ENCODE assay signal across 17 cellular contexts in genomic region chr14:101006008-101006407, GRCh38.
DNase-seq lines count a peak whose midpoint lies in the region; ATAC-seq, FAIRE-seq and TF ChIP-seq lines count a peak whose summit lies in the region.
"Had no signal": no experiment of that assay in that cellular context is flagged by ENCODE, and none has a peak within 500 bp of the region (broad histone marks: within the 10 kb centered on the region; RNA-seq: fewer than 3 reads in every experiment).

No MANE protein-coding gene starts in this region.

- no peaks in the 10 kb centered on the region for H3K4me1 Mint-ChIP-seq in endodermal cell

- FAIRE-seq in HepG2 (lab: Jason Lieb, UNC) (no peak), kidney (lab: Jason Lieb, UNC) (no peak)
- FAIRE-seq: HTR-8/SVneo, keratinocyte had no signal

- peaks cover 14% of the 10 kb centered on the region for H3K27me3 Mint-ChIP-seq in endodermal cell (ENCODE audit: insufficient read depth)

- in situ Hi-C loops in HepG2 (cut with HindIII; ENCODE audit: extremely low pct_ligation_motif_present, low pct_unique_long_range_greater_than_20kb) = no loop called here

- TF ChIP-seq RAD21 in HepG2 (CRISPR knock-in tag; IDR thresholded peaks at IDR 0.05) = no peak

- H3K27ac ChIP-seq in HepG2 (ENCODE audit: extremely low read length, insufficient read depth, low read length) (no peak overlapping the region), right lobe of liver (no peak overlapping the region), kidney (ENCODE audit: low read depth in 2 of 2, low read length in 2 of 2) (no peak overlapping the region), endodermal cell (ENCODE audit: low read depth, low read length) (no peak overlapping the region)
- H3K27ac ChIP-seq: brain microvascular endothelial cell, heart left ventricle had no signal

- H3K36me3 Mint-ChIP-seq in endodermal cell (ENCODE audit: low read depth) = no peaks in the 10 kb centered on the region

- CTCF ChIA-PET in HepG2 (lab: Yijun Ruan, JAX; ENCODE audit: low intra/inter-chr PET ratio, low total read pairs) = no interaction called here

- H3K4me2 ChIP-seq in HepG2 (ENCODE audit: low read depth, low read length) = no peak overlapping the region

- H3K4me1 ChIP-seq in HepG2 (ENCODE audit: insufficient read depth, low read length) = no peaks in the 10 kb centered on the region
- no peaks in the 10 kb centered on the region for H3K4me1 ChIP-seq in right lobe of liver
- H3K4me1 ChIP-seq in kidney (ENCODE audit: control insufficient read depth in 1 of 2, insufficient read depth in 1 of 2, low read depth in 1 of 2, low read length in 2 of 2) = no peaks in the 10 kb centered on the region
- no peaks in the 10 kb centered on the region for H3K4me1 ChIP-seq in endodermal cell (ENCODE audit: control insufficient read depth, insufficient read depth, low read length)

- H3K9me3 Mint-ChIP-seq in endodermal cell = peaks cover 2% of the 10 kb centered on the region

- peaks cover 7 to 70% of the 10 kb centered on the region in 2 experiments for H3K27me3 ChIP-seq in HepG2 (ENCODE audit: control insufficient read depth in 1 of 2, insufficient read depth in 2 of 2, low read length in 2 of 2)
- no peaks in the 10 kb centered on the region for H3K27me3 ChIP-seq in right lobe of liver
- H3K27me3 ChIP-seq in endodermal cell (ENCODE audit: control insufficient read depth, insufficient read depth, low read length, poor library complexity, severe bottlenecking) = no peaks in the 10 kb centered on the region
- H3K27me3 ChIP-seq: brain microvascular endothelial cell, esophagus muscularis mucosa, heart left ventricle had no signal

- no peak for ATAC-seq in HepG2
- no peak for ATAC-seq in right lobe of liver
- no peak for ATAC-seq in HG03469 (IDR thresholded peaks at IDR 0.05; ENCODE audit: unreplicated experiment)

- H3K36me3 ChIP-seq in HepG2 (replicated peaks in 1 of 2; ENCODE audit: control insufficient read depth in 1 of 2, insufficient read depth in 2 of 2, low read length in 2 of 2) (no peaks in the 10 kb centered on the region), right lobe of liver (no peaks in the 10 kb centered on the region), kidney (ENCODE audit: control insufficient read depth in 1 of 2, insufficient read depth in 2 of 2, low read length in 2 of 2) (no peaks in the 10 kb centered on the region), endodermal cell (ENCODE audit: control insufficient read depth, insufficient read depth, low read length) (no peaks in the 10 kb centered on the region)
- H3K36me3 ChIP-seq: esophagus muscularis mucosa, heart left ventricle had no signal

- H3K9ac ChIP-seq in HepG2 (ENCODE audit: insufficient read depth, low read depth, low read length) (no peak overlapping the region), kidney (ENCODE audit: low read length in 2 of 2) (no peak overlapping the region), endodermal cell (ENCODE audit: extremely low read depth, low read length, poor library complexity, severe bottlenecking) (no peak overlapping the region)

- no peak for DNase-seq in HepG2 (ENCODE audit: low spot score)
- DNase-seq in right lobe of liver = no peak
- peak; percentile 37 for DNase-seq in RPMI7951 (ENCODE audit: low read depth)
- DNase-seq in mesenteric fat pad (ENCODE audit: low spot score) = peak; percentile 80
- DNase-seq in retina = no peak
- DNase-seq in kidney = no peak
- DNase-seq in endodermal cell = no peak
- DNase-seq: brain microvascular endothelial cell; NCI-H1105 treated with DMSO at 0.1 percent for 48 hours; NCI-H2171 treated with DMSO at 0.1 percent for 48 hours; stimulated activated CD4-positive, alpha-beta T cell treated with anti-CD3 and anti-CD28 coated beads, Interleukin-1b, Interleukin-23, amount 100 ng/mL, for 48 hours had no signal

- H3K27ac Mint-ChIP-seq in endodermal cell = no peak overlapping the region

- WGBS in HepG2 (ENCODE audit: low lambda C conversion rate) = 57% methylated on average over 6 of the region's 9 CpGs
- 45% methylated on average over 5 of the region's 9 CpGs for WGBS in right lobe of liver (ENCODE audit: insufficient coverage, low coverage, low lambda C conversion rate, missing lambda C conversion rate)
- 93 to 100% methylated on average over 5 to 9 of the region's 9 CpGs for WGBS in endodermal cell (ENCODE audit: insufficient coverage in 1 of 2, insufficient read length in 1 of 2), 2 experiments

- H2AFZ ChIP-seq in HepG2 (ENCODE audit: low read length) = no peak overlapping the region

- no peaks in the 10 kb centered on the region for H3K79me2 ChIP-seq in HepG2 (ENCODE audit: insufficient read depth, low read length)

- TF ChIP-seq POLR2A in HepG2 (IDR thresholded peaks at IDR 0.05; ENCODE audit: insufficient read depth in 1 of 2, low read depth in 2 of 2, low read length in 2 of 2) (no peak), right lobe of liver (IDR thresholded peaks at IDR 0.05) (no peak)

- no TSS peak for BruUV-seq in HepG2 (replicated peaks; lab: Mats Ljungman, UMichigan)

- TF ChIP-seq CTCF in HepG2 (CRISPR knock-in tag; IDR thresholded peaks at IDR 0.05) (no peak), right lobe of liver (IDR thresholded peaks at IDR 0.05) (no peak), kidney (IDR thresholded peaks at IDR 0.05; ENCODE audit: borderline replicate concordance, extremely low read depth, insufficient read depth) (no peak), endodermal cell (conservative IDR thresholded peaks at IDR 0.05) (no peak)

- H3K4me3 Mint-ChIP-seq in endodermal cell = no peak overlapping the region

- POLR2A ChIA-PET in HepG2 (lab: Yijun Ruan, JAX) = no interaction called here

- no peaks in the 10 kb centered on the region for H4K20me1 ChIP-seq in HepG2 (ENCODE audit: insufficient read depth, low read length)

- H3K9me3 ChIP-seq in HepG2 (ENCODE audit: low read length) (no peaks in the 10 kb centered on the region), right lobe of liver (no peaks in the 10 kb centered on the region), kidney (ENCODE audit: control insufficient read depth in 1 of 2, low read length in 2 of 2) (no peaks in the 10 kb centered on the region), endodermal cell (ENCODE audit: control insufficient read depth, low read length) (no peaks in the 10 kb centered on the region)

- TF ChIP-seq EP300 in HepG2 (IDR thresholded peaks at IDR 0.05; ENCODE audit: low read depth in 2 of 2, low read length in 2 of 2) (no peak), HepG2 (CRISPR knock-in tag; IDR thresholded peaks at IDR 0.05; ENCODE audit: borderline replicate concordance) (no peak)

- intact Hi-C loops in HepG2 (cut with micrococcal nuclease; ENCODE audit: unreplicated experiment) = no loop called here
- intact Hi-C loops in right lobe of liver (cut with DNase I) = no loop called here
- intact Hi-C loops in kidney (cut with DNase I) = no loop called here

- H3K4me3 ChIP-seq in HepG2 (replicated peaks in 1 of 3; ENCODE audit: insufficient read depth in 1 of 3, low read depth in 2 of 3, low read length in 3 of 3) = no peak overlapping the region
- H3K4me3 ChIP-seq in right lobe of liver = no peak overlapping the region
- H3K4me3 ChIP-seq in kidney (ENCODE audit: low read length in 2 of 2) = no peak overlapping the region
- H3K4me3 ChIP-seq in endodermal cell (ENCODE audit: low read length) = no peak overlapping the region
- H3K4me3 ChIP-seq: dorsolateral prefrontal cortex, esophagus muscularis mucosa, heart left ventricle had no signal

TF ChIP-seq in HepG2, 621 proteins besides CTCF, POLR2A, EP300 and RAD21 (continues in another document):
- TF ChIP-seq ZNF274 (CRISPR knock-in tag; IDR thresholded peaks at IDR 0.05) = no peak
- TF ChIP-seq ZNF326 (CRISPR knock-in tag; IDR thresholded peaks at IDR 0.05; ENCODE audit: borderline replicate concordance) = no peak
- no peak for TF ChIP-seq PAXIP1 (CRISPR knock-in tag; conservative IDR thresholded peaks at IDR 0.05)
- no peak for TF ChIP-seq CREB1 (IDR thresholded peaks at IDR 0.05)
- no peak for TF ChIP-seq CREB1 (CRISPR knock-in tag; IDR thresholded peaks at IDR 0.05)
- TF ChIP-seq GATAD1 (CRISPR knock-in tag; IDR thresholded peaks at IDR 0.05) = no peak
- TF ChIP-seq CEBPG (CRISPR knock-in tag; IDR thresholded peaks at IDR 0.05) = no peak
- TF ChIP-seq ELF1 (CRISPR knock-in tag; IDR thresholded peaks at IDR 0.05) = no peak
- TF ChIP-seq MNT (IDR thresholded peaks at IDR 0.05) = peak; percentile 46

Comparison
In these comparisons a context has a peak if more than half of its experiments do, and no peak if none do; other contexts are left out.
1. DNase-seq: peak in RPMI7951 (single experiment) and mesenteric fat pad (single experiment); none in HepG2 (single experiment), right lobe of liver (0 of 3), retina (single experiment), kidney (single experiment) and endodermal cell (single experiment).